24 cellular contexts compared by ENCODE assay signal in genomic region chr11:32391479-32391878, GRCh38. TPM values are rescaled to one million over a fixed set of nuclear protein-coding genes. Genes with fewer than 3 reads are reported as not detected.
DNase-seq lines count a peak whose midpoint lies in the region; ATAC-seq, FAIRE-seq and TF ChIP-seq lines count a peak whose summit lies in the region.
"Had no signal": no experiment of that assay in that cellular context is flagged by ENCODE, and none has a peak within 500 bp of the region (broad histone marks: within the 10 kb centered on the region; RNA-seq: fewer than 3 reads in every experiment).

No MANE protein-coding gene starts in this region.

- H3K79me2 ChIP-seq in K562 (ENCODE audit: control insufficient read depth, insufficient read depth, low read length) = no peaks in the 10 kb centered on the region

- no peak for TF ChIP-seq POLR2A in K562 (conservative IDR thresholded peaks at IDR 0.05)
- no peak for TF ChIP-seq POLR2A in testis (IDR thresholded peaks at IDR 0.05)

- no peak for ATAC-seq in K562
- ATAC-seq in HG02571 (IDR thresholded peaks at IDR 0.05; ENCODE audit: unreplicated experiment) = no peak
- ATAC-seq: A549, GM23338 had no signal

- H3K27me3 ChIP-seq in BLaER1 (no peaks in the 10 kb centered on the region), K562 (ENCODE audit: control insufficient read depth in 2 of 2, insufficient read depth in 2 of 2, low read length in 2 of 2) (no peaks in the 10 kb centered on the region), testis (no peaks in the 10 kb centered on the region)

- CTCF ChIA-PET in K562 (lab: Yijun Ruan, JAX; ENCODE audit: low intra/inter-chr PET ratio) = no interaction called here

- FAIRE-seq in K562 (lab: Jason Lieb, UNC) = no peak
- FAIRE-seq: A549, D721Med, GM12891, GM18507 had no signal

- POLR2A ChIA-PET in K562 (lab: Yijun Ruan, JAX) = no interaction called here

- H3K4me3 ChIP-seq in BLaER1 (0 out of 2 replicates have a peak overlapping the region, but pooled peaks have one; percentile 5), K562 (no peak overlapping the region), testis (no peak overlapping the region)
- H3K4me3 ChIP-seq: A549, GM23338 had no signal

- H3K9me3 ChIP-seq in BLaER1 (no peaks in the 10 kb centered on the region), KOPT-K1 (ENCODE audit: insufficient read depth, low read length, poor library complexity, severe bottlenecking) (no peaks in the 10 kb centered on the region), K562 (replicated peaks; ENCODE audit: control insufficient read depth, insufficient read depth, low read depth, low read length) (no peaks in the 10 kb centered on the region), testis (no peaks in the 10 kb centered on the region)
- H3K9me3 ChIP-seq: A549 had no signal

- no peak; a peak in 1 of 4 replicates for TF ChIP-seq RAD21 in K562 (CRISPR knock-in tag; conservative IDR thresholded peaks at IDR 0.05 in 1 of 2, IDR thresholded peaks at IDR 0.05 in 1 of 2)

- WGBS in K562 (ENCODE audit: insufficient coverage, low coverage, missing lambda C conversion rate) = 77% methylated on average over 3 of the region's 3 CpGs
- 72 to 80% methylated on average over 3 of the region's 3 CpGs for WGBS in testis, 2 donors

- no peaks in the 10 kb centered on the region for H3K36me3 ChIP-seq in BLaER1
- peaks cover 46% of the 10 kb centered on the region for H3K36me3 ChIP-seq in KOPT-K1 (ENCODE audit: insufficient read depth, low read length)
- peaks cover 88% of the 10 kb centered on the region; the same call in 2 of the 3 replicates for H3K36me3 ChIP-seq in K562 (ENCODE audit: control insufficient read depth, insufficient read depth, low read length)
- no peaks in the 10 kb centered on the region for H3K36me3 ChIP-seq in testis (ENCODE audit: low read depth, missing control alignments)

- H3K9me1 ChIP-seq in K562 (ENCODE audit: control insufficient read depth, insufficient read depth, low read length) = no peaks in the 10 kb centered on the region

- DNase-seq in K562 (ENCODE audit: extremely low read depth in 1 of 4, low spot score in 3 of 4) = no peak
- DNase-seq in NCI-H345 treated with DMSO at 0.1 percent for 48 hours (lab: John Stamatoyannopoulos, UW; ENCODE audit: unreplicated experiment) = no peak
- no peak for DNase-seq in testis
- no peak for DNase-seq in T-helper 1 cell
- DNase-seq: 8988T; CD4-positive, alpha-beta T cell; CD8-positive, alpha-beta memory T cell; DMS 273 treated with DMSO at 0.1 percent for 48 hours; DMS79; GF-D8; H9 had no signal

- H3K4me1 ChIP-seq in BLaER1 (peaks cover 100% of the 10 kb centered on the region), K562 (replicated peaks in 1 of 2; ENCODE audit: control insufficient read depth in 2 of 2, insufficient read depth in 2 of 2, low read length in 2 of 2) (peaks cover 0 to 16% of the 10 kb centered on the region in 2 experiments; a peak in 3 of 5 replicates), testis (peaks cover 8% of the 10 kb centered on the region)
- H3K4me1 ChIP-seq: A549 had no signal

- intact Hi-C loops in K562 (cut with micrococcal nuclease) (no loop called here), testis (cut with DNase I; ENCODE audit: low total_unique reads) (no loop called here)

- no peak for TF ChIP-seq CTCF in K562 (IDR thresholded peaks at IDR 0.05 in 2 of 3, conservative IDR thresholded peaks at IDR 0.05 in 1 of 3; ENCODE audit: insufficient read depth in 2 of 3, low read depth in 1 of 3, low read length in 3 of 3)
- TF ChIP-seq CTCF in testis (IDR thresholded peaks at IDR 0.05) = no peak

- H4K20me1 ChIP-seq in BLaER1 (no peaks in the 10 kb centered on the region), K562 (replicated peaks; ENCODE audit: control insufficient read depth, insufficient read depth, low read length) (no peaks in the 10 kb centered on the region)

- BruUV-seq in K562 (replicated peaks; lab: Mats Ljungman, UMichigan) = no TSS peak

- peak; percentile 8; the same call in 1 of the 2 replicates for TF ChIP-seq EP300 in K562 (IDR thresholded peaks at IDR 0.05; ENCODE audit: low read length)

- peak overlapping the region; percentile 81 for H3K27ac ChIP-seq in BLaER1
- peak overlapping the region; percentile 69 for H3K27ac ChIP-seq in KOPT-K1 (ENCODE audit: low read depth, low read length, poor library complexity, severe bottlenecking)
- no peak overlapping the region; the same call in 2 of the 3 replicates for H3K27ac ChIP-seq in K562 (ENCODE audit: extremely low read depth, low read depth, low read length)
- H3K27ac ChIP-seq in testis = peak overlapping the region in 1 of 2 donors; percentile 44
- H3K27ac ChIP-seq: A549 had no signal

- H3K4me2 ChIP-seq in BLaER1 = peak overlapping the region; percentile 84
- H3K4me2 ChIP-seq in K562 (ENCODE audit: insufficient read depth, low read length) = no peak overlapping the region
- H3K4me2 ChIP-seq: A549, GM23338 had no signal

- H3K9ac ChIP-seq in BLaER1 (no peak overlapping the region), K562 (ENCODE audit: insufficient read depth in 1 of 2, low read depth in 2 of 2, low read length in 2 of 2) (no peak overlapping the region)

- H2AFZ ChIP-seq in K562 (ENCODE audit: low read depth, low read length) = no peak overlapping the region

- in situ Hi-C loops in K562 (cut with MboI) = no loop called here

TF ChIP-seq in K562, 482 proteins besides CTCF, POLR2A, EP300 and RAD21 (continues in another document):
- TF ChIP-seq SMARCA4 (IDR thresholded peaks at IDR 0.05) = peak; percentile 25; the same call in 1 of the 2 replicates
- TF ChIP-seq ZNF592 (IDR thresholded peaks at IDR 0.05) = 0 out of 2 replicates have a peak, but pooled peaks have one; percentile 27
- no peak for TF ChIP-seq FUS (optimal IDR thresholded peaks at IDR 0.05; ENCODE audit: low read depth, low read length)
- peak; percentile 67 for TF ChIP-seq CEBPG (CRISPR knock-in tag; IDR thresholded peaks at IDR 0.05)
- TF ChIP-seq CEBPG (tag; conservative IDR thresholded peaks at IDR 0.05 in 1 of 2, IDR thresholded peaks at IDR 0.05 in 1 of 2) = peak in 1 of 2 experiments; percentile 74; a peak in 2 of 4 replicates
- no peak for TF ChIP-seq ZZZ3 (IDR thresholded peaks at IDR 0.05)
- TF ChIP-seq ATF3 (IDR thresholded peaks at IDR 0.05) = peak; percentile 67; the same call in 1 of the 2 replicates
- no peak for TF ChIP-seq ATF3 (CRISPR knock-in tag; conservative IDR thresholded peaks at IDR 0.05)
- TF ChIP-seq CREM (IDR thresholded peaks at IDR 0.05; ENCODE audit: low read depth) = no peak

RNA-seq across cellular contexts. Expression of gene WT1, which starts 43.9 kb away (rescaled TPM):
- total RNA-seq in K562 (2011; cell fraction: chromatin; rRNA removed; ENCODE audit: low replicate concordance) = 41.5 and 41.9 TPM in 2 replicates
- total RNA-seq in K562 (2011; cell fraction: nucleolus; rRNA removed) = 28.6 and 32.5 TPM in 2 replicates
- 31.4 and 35.9 TPM in 2 replicates for total RNA-seq in K562 (2011; cell fraction: nucleoplasm; rRNA removed)
- total RNA-seq in K562 (2014; rRNA removed) (21.3 and 24.3 TPM in 2 replicates), K562 (2014; rRNA removed; fragmentation: Illumina TruSeq; extraction: Trizol) (18.3 and 19.7 TPM in 2 replicates), K562 (2015; rRNA removed; fragmentation: Illumina TruSeq; extraction: Trizol) (19.4 and 20.2 TPM in 2 replicates), K562 (2021) (27.1 and 29.3 TPM in 2 replicates), testis (100 to 1,000 TPM; 189 to 278 TPM)
- polyA plus RNA-seq in K562 (2011; rRNA removed) (19.0 and 24.9 TPM in 2 replicates), K562 (2014; fragmentation: Illumina TruSeq; extraction: Trizol) (32.8 and 33.8 TPM in 2 replicates), K562 (2014; fragmentation: Nextera tagmentation; extraction: Ambion mirVana) (1 to 10 TPM; 7.1 to 7.7 TPM), K562 (2014; rRNA removed) (19.9 and 20.0 TPM in 2 replicates), testis (ENCODE audit: insufficient read depth, low read depth, low replicate concordance) (62.2 TPM)
- polyA plus RNA-seq in K562 (2011; cell fraction: cytosol; rRNA removed) = 20.1 and 41.9 TPM in 2 replicates
- 31.6 and 45.8 TPM in 2 replicates for polyA plus RNA-seq in K562 (2011; cell fraction: nucleus; rRNA removed)
- polyA plus RNA-seq in K562 (2012) = 30.5 and 31.1 TPM in 2 replicates
- 24.1 and 25.5 TPM in 2 replicates for polyA minus RNA-seq in K562 (2011; rRNA and poly(A)+ RNA removed)
- 34.2 and 39.8 TPM in 2 replicates for polyA minus RNA-seq in K562 (2011; cell fraction: cytosol; rRNA and poly(A)+ RNA removed)
- polyA minus RNA-seq in K562 (2011; cell fraction: nucleus; rRNA and poly(A)+ RNA removed) = 21.9 and 22.5 TPM in 2 replicates
- total RNA-seq: CD4-positive, alpha-beta T cell; CD8-positive, alpha-beta memory T cell; G401; H4; HFFc6 had no signal
- polyA plus RNA-seq: BJ; CD14-positive monocyte; CD8-positive, alpha-beta memory T cell; GM23338 had no signal

Comparison
In these comparisons a context has a peak if more than half of its experiments do, and no peak if none do; other contexts are left out.
1. RNA of gene WT1, which starts 43.9 kb away (total RNA-seq): 189 to 278 TPM in testis; 18.3 to 41.9 TPM in K562; every median in the first group is over 4 times any median in the second.